Comparison of ENCODE assay signal across 18 cellular contexts in the genomic region with DNA sequence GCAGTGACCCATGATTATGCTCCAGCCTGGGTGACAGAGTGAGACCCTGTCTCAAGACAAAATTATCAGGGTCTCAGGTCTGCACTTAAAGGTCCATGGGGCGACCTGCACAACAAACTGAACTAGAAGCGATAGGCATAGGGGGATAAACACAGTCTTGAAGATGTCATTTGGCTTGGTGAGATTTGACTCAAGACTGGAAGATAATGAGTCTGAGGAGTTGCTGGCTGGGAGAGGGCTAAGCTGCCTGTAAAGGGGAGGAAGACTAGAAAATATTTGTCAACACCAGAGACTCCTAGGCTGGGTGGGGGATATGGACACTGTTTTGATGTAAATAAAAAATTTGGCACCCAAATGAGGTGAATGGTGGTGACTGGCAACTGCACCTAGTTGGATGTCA. TPM values are rescaled to one million over a fixed set of nuclear protein-coding genes. Genes with fewer than 3 reads are reported as not detected.
DNase-seq lines count a peak whose midpoint lies in the region; ATAC-seq and TF ChIP-seq lines count a peak whose summit lies in the region.
"Had no signal": no experiment of that assay in that cellular context is flagged by ENCODE, and none has a peak within 500 bp of the region (broad histone marks: within the 10 kb centered on the region; RNA-seq: fewer than 3 reads in every experiment).

No MANE protein-coding gene starts in this region.

- peaks cover 6% of the 10 kb centered on the region for H3K4me1 Mint-ChIP-seq in glutamatergic neuron (ENCODE audit: low read depth, unreplicated experiment)
- H3K4me1 Mint-ChIP-seq in stimulated activated naive CD8-positive, alpha-beta T cell treated with anti-CD3 and anti-CD28 coated beads, Interleukin-15, amount 100 ng/mL, for 72 hours = peaks cover 61% of the 10 kb centered on the region

- H3K9me2 ChIP-seq in OCI-LY7 (ENCODE audit: insufficient read depth, low read length) = no peaks in the 10 kb centered on the region

- DNase-seq in activated naive CD4-positive, alpha-beta T cell treated with anti-CD3 and anti-CD28 coated beads, Interleukin-2, amount 50 U/mL, for 72 hours (ENCODE audit: low spot score in 2 of 2) = no peak
- DNase-seq in activated naive CD4-positive, alpha-beta T cell (lab: John Stamatoyannopoulos, UW) = no peak
- DNase-seq in OCI-LY7 (ENCODE audit: low spot score) (no peak), glutamatergic neuron (no peak), UCSD-AML1 (lab: John Stamatoyannopoulos, UW; ENCODE audit: unreplicated experiment) (no peak)
- DNase-seq in stimulated activated naive CD8-positive, alpha-beta T cell treated with anti-CD3 and anti-CD28 coated beads, Interleukin-15, amount 100 ng/mL, for 72 hours = no peak
- DNase-seq: activated CD4-positive, alpha-beta memory T cell treated with anti-CD3 and anti-CD28 coated beads for 36 hours; caudate nucleus; DMS79; endodermal cell; KBM-7; left colon; NCI-H1105; NCI-H2171 treated with DMSO at 0.1 percent for 48 hours had no signal

- TF ChIP-seq CTCF in OCI-LY7 (conservative IDR thresholded peaks at IDR 0.05; ENCODE audit: low read length) (no peak), glutamatergic neuron (IDR thresholded peaks at IDR 0.05; ENCODE audit: partially characterized antibody, unreplicated experiment) (no peak)

- H3K79me2 ChIP-seq in OCI-LY7 (ENCODE audit: insufficient read depth, low read depth, low read length) = peaks cover 99% of the 10 kb centered on the region

- peak overlapping the region; percentile 33; the same call in 1 of the 2 replicates for H3K4me2 ChIP-seq in OCI-LY7 (ENCODE audit: low read length)

- H3K27ac ChIP-seq in OCI-LY7 (ENCODE audit: low read depth, low read length, poor library complexity, severe bottlenecking) = no peak overlapping the region

- no peak overlapping the region for H3K4me3 Mint-ChIP-seq in glutamatergic neuron (ENCODE audit: unreplicated experiment)
- peak overlapping the region; percentile 34 to 47 for H3K4me3 Mint-ChIP-seq in stimulated activated naive CD8-positive, alpha-beta T cell treated with anti-CD3 and anti-CD28 coated beads, Interleukin-15, amount 100 ng/mL, for 72 hours
- H3K4me3 Mint-ChIP-seq: activated CD4-positive, alpha-beta memory T cell treated with anti-CD3 and anti-CD28 coated beads for 36 hours; endodermal cell had no signal

- H2AFZ ChIP-seq in OCI-LY7 (ENCODE audit: low read length) = no peak overlapping the region

- H3K9me3 Mint-ChIP-seq in activated naive CD4-positive, alpha-beta T cell treated with anti-CD3 and anti-CD28 coated beads, Interleukin-2, amount 50 U/mL, for 72 hours = no peaks in the 10 kb centered on the region
- no peaks in the 10 kb centered on the region for H3K9me3 Mint-ChIP-seq in glutamatergic neuron (ENCODE audit: unreplicated experiment)
- no peaks in the 10 kb centered on the region for H3K9me3 Mint-ChIP-seq in stimulated activated naive CD8-positive, alpha-beta T cell treated with anti-CD3 and anti-CD28 coated beads, Interleukin-15, amount 100 ng/mL, for 72 hours
- H3K9me3 Mint-ChIP-seq: activated CD4-positive, alpha-beta memory T cell treated with anti-CD3 and anti-CD28 coated beads for 36 hours; endodermal cell had no signal

- ATAC-seq in activated naive CD4-positive, alpha-beta T cell treated with anti-CD3 and anti-CD28 coated beads, Interleukin-2, amount 50 U/mL, for 72 hours = peak in 1 of 2 donors; percentile 40
- ATAC-seq in stimulated activated naive CD8-positive, alpha-beta T cell treated with anti-CD3 and anti-CD28 coated beads, Interleukin-15, amount 100 ng/mL, for 72 hours = peak; percentile 46
- ATAC-seq in GM18520 (IDR thresholded peaks at IDR 0.05; ENCODE audit: unreplicated experiment) = no peak
- ATAC-seq: left colon, Right ventricle myocardium inferior had no signal

- H3K4me3 ChIP-seq in OCI-LY7 (ENCODE audit: low read depth, low read length, poor library complexity, severe bottlenecking) = no peak overlapping the region

- peaks cover 23% of the 10 kb centered on the region for H3K4me1 ChIP-seq in OCI-LY7 (ENCODE audit: insufficient read depth, low read length, poor library complexity, severe bottlenecking)

- peak overlapping the region; percentile 41 to 65 for H3K27ac Mint-ChIP-seq in activated naive CD4-positive, alpha-beta T cell treated with anti-CD3 and anti-CD28 coated beads, Interleukin-2, amount 50 U/mL, for 72 hours
- H3K27ac Mint-ChIP-seq in glutamatergic neuron (ENCODE audit: unreplicated experiment) = peak overlapping the region; percentile 43
- peak overlapping the region; percentile 48 to 79 for H3K27ac Mint-ChIP-seq in stimulated activated naive CD8-positive, alpha-beta T cell treated with anti-CD3 and anti-CD28 coated beads, Interleukin-15, amount 100 ng/mL, for 72 hours
- H3K27ac Mint-ChIP-seq: activated CD4-positive, alpha-beta memory T cell treated with anti-CD3 and anti-CD28 coated beads for 36 hours; endodermal cell; progenitor cell of endocrine pancreas had no signal

- intact Hi-C loops in OCI-LY7 (cut with micrococcal nuclease; ENCODE audit: unreplicated experiment) = no loop called here

- peaks cover 100% of the 10 kb centered on the region for H3K36me3 ChIP-seq in OCI-LY7 (ENCODE audit: insufficient read depth, low read length)

- CTCF ChIA-PET in OCI-LY7 (lab: Charles Lee; ENCODE audit: unreplicated experiment) = no interaction called here

- no TSS peak for BruUV-seq in OCI-LY7 (replicated peaks; lab: Mats Ljungman, UMichigan)

- H3K36me3 Mint-ChIP-seq in activated naive CD4-positive, alpha-beta T cell treated with anti-CD3 and anti-CD28 coated beads, Interleukin-2, amount 50 U/mL, for 72 hours = peaks cover 0 to 32% of the 10 kb centered on the region in 2 donors
- H3K36me3 Mint-ChIP-seq in glutamatergic neuron (ENCODE audit: unreplicated experiment) = no peaks in the 10 kb centered on the region

- H4K20me1 ChIP-seq in OCI-LY7 (ENCODE audit: insufficient read depth, low read length) = peaks cover 25% of the 10 kb centered on the region

- POLR2A ChIA-PET in OCI-LY7 (lab: Charles Lee) = interaction anchor here (0.6 kb wide), 1 partner anchor 8 kb away, joined by 3 read pairs; no protein-coding TSS in a partner anchor

- no peaks in the 10 kb centered on the region for H3K9me3 ChIP-seq in OCI-LY7 (ENCODE audit: low read length)

- no peaks in the 10 kb centered on the region for H3K27me3 Mint-ChIP-seq in glutamatergic neuron (ENCODE audit: unreplicated experiment)
- H3K27me3 Mint-ChIP-seq in stimulated activated naive CD8-positive, alpha-beta T cell treated with anti-CD3 and anti-CD28 coated beads, Interleukin-15, amount 100 ng/mL, for 72 hours = no peaks in the 10 kb centered on the region
- H3K27me3 Mint-ChIP-seq: activated CD4-positive, alpha-beta memory T cell treated with anti-CD3 and anti-CD28 coated beads for 36 hours; progenitor cell of endocrine pancreas had no signal

RNA-seq across cellular contexts. Expression of gene GHRL, which starts 19.8 kb away (rescaled TPM):
- not detected for total RNA-seq in activated naive CD4-positive, alpha-beta T cell treated with anti-CD3 and anti-CD28 coated beads, Interleukin-2, amount 50 U/mL, for 72 hours
- total RNA-seq in OCI-LY7 (2014; rRNA removed; shearing (Covaris generic)) = 0.32 TPM in 1 of 2 replicates, not detected in the other
- total RNA-seq in OCI-LY7 (2022) (0.42 and 0.77 TPM in 2 replicates), glutamatergic neuron (ENCODE audit: unreplicated experiment) (0.64 TPM)
- total RNA-seq: endodermal cell, fibroblast of villous mesenchyme had no signal

RNA-seq across cellular contexts. Expression of gene TATDN2, which starts 24.7 kb away (rescaled TPM):
- 10 to 100 TPM; 40.8 to 56.3 TPM for total RNA-seq in activated naive CD4-positive, alpha-beta T cell treated with anti-CD3 and anti-CD28 coated beads, Interleukin-2, amount 50 U/mL, for 72 hours
- total RNA-seq in OCI-LY7 (2014; rRNA removed; shearing (Covaris generic)) = 22.0 and 22.9 TPM in 2 replicates
- total RNA-seq in OCI-LY7 (2022) = 57.5 and 63.4 TPM in 2 replicates
- 24.7 TPM for total RNA-seq in glutamatergic neuron (ENCODE audit: unreplicated experiment)

RNA-seq across cellular contexts. Expression of gene SEC13, which starts 47.9 kb away (rescaled TPM):
- total RNA-seq in activated naive CD4-positive, alpha-beta T cell treated with anti-CD3 and anti-CD28 coated beads, Interleukin-2, amount 50 U/mL, for 72 hours = 100 to 1,000 TPM in 1 of 2 donors, 10 to 100 TPM in 1; 91.9 to 113 TPM
- total RNA-seq in OCI-LY7 (2014; rRNA removed; shearing (Covaris generic)) = 131 and 132 TPM in 2 replicates
- total RNA-seq in OCI-LY7 (2022) (104 and 111 TPM in 2 replicates), glutamatergic neuron (ENCODE audit: unreplicated experiment) (109 TPM)
